In the genomic region with DNA sequence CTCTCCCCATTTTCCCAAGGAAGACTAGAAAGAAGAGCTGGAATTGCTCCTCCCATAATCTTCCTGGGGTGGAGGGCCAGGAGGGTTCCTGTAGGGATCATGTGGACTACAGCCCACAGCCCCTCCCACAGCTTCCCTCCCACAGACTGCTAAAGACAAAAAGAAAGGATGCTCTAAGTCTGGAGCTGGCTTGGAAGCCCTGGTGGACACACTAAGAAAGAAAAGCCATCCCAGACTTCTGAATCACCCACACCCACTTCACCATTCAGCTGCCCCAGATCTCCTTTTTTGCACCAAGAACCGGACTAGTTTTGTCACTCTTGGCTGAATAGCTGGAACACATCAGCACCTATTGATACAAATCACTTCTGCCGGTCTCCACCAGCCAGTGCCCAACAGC, we compare ENCODE assay signal across 12 cellular contexts. TPM values are rescaled to one million over a fixed set of nuclear protein-coding genes. Genes with fewer than 3 reads are reported as not detected.
DNase-seq lines count a peak whose midpoint lies in the region; ATAC-seq lines count a peak whose summit lies in the region.
"Had no signal": no experiment of that assay in that cellular context is flagged by ENCODE, and none has a peak within 500 bp of the region (broad histone marks: within the 10 kb centered on the region; RNA-seq: fewer than 3 reads in every experiment).

No MANE protein-coding gene starts in this region.

- H3K36me3 ChIP-seq in naive thymus-derived CD4-positive, alpha-beta T cell (ENCODE audit: control insufficient read depth in 2 of 3, insufficient read depth in 3 of 3, low read length in 3 of 3): no peaks in the 10 kb centered on the region

- H3K4me3 ChIP-seq in naive thymus-derived CD4-positive, alpha-beta T cell (ENCODE audit: low read length): no peak overlapping the region
- H3K4me3 ChIP-seq: GM12878 had no signal

- no peak for ATAC-seq in activated CD8-positive, alpha-beta T cell treated with anti-CD3 and anti-CD28 coated beads, Interleukin-2, amount 10 ng/mL, durations not matched to agents 7 days and 5 days
- ATAC-seq in naive thymus-derived CD4-positive, alpha-beta T cell: no peak
- ATAC-seq: GM12878 had no signal

- H3K4me1 ChIP-seq in naive thymus-derived CD4-positive, alpha-beta T cell (ENCODE audit: control insufficient read depth in 2 of 2, insufficient read depth in 2 of 2, low read length in 2 of 2): no peaks in the 10 kb centered on the region
- H3K4me1 ChIP-seq: Caco-2 had no signal

- H3K27ac ChIP-seq in naive thymus-derived CD4-positive, alpha-beta T cell (ENCODE audit: low read depth, low read length): no peak overlapping the region

- no peaks in the 10 kb centered on the region for H3K36me3 Mint-ChIP-seq in activated CD8-positive, alpha-beta T cell treated with anti-CD3 and anti-CD28 coated beads, Interleukin-2, amount 10 ng/mL, durations not matched to agents 7 days and 5 days (ENCODE audit: low read depth)
- no peaks in the 10 kb centered on the region for H3K36me3 Mint-ChIP-seq in naive thymus-derived CD4-positive, alpha-beta T cell
- no peaks in the 10 kb centered on the region for H3K36me3 Mint-ChIP-seq in activated CD4-positive, alpha-beta T cell treated with anti-CD3 and anti-CD28 coated beads, Interleukin-2, amount 10 ng/mL, durations not matched to agents 7 days and 5 days (ENCODE audit: low read depth)
- H3K36me3 Mint-ChIP-seq: CD8-positive, alpha-beta memory T cell; IgD-negative memory B cell had no signal

- intact Hi-C loops in naive thymus-derived CD4-positive, alpha-beta T cell (cut with micrococcal nuclease): no loop called here

- H3K4me3 Mint-ChIP-seq in activated CD8-positive, alpha-beta T cell treated with anti-CD3 and anti-CD28 coated beads, Interleukin-2, amount 10 ng/mL, durations not matched to agents 7 days and 5 days: no peak overlapping the region
- H3K4me3 Mint-ChIP-seq in naive thymus-derived CD4-positive, alpha-beta T cell: no peak overlapping the region
- no peak overlapping the region for H3K4me3 Mint-ChIP-seq in activated CD4-positive, alpha-beta T cell treated with anti-CD3 and anti-CD28 coated beads, Interleukin-2, amount 10 ng/mL, durations not matched to agents 7 days and 5 days
- H3K4me3 Mint-ChIP-seq: CD8-positive, alpha-beta memory T cell; IgD-negative memory B cell had no signal

- no peak overlapping the region for H3K27ac Mint-ChIP-seq in activated CD8-positive, alpha-beta T cell treated with anti-CD3 and anti-CD28 coated beads, Interleukin-2, amount 10 ng/mL, durations not matched to agents 7 days and 5 days
- H3K27ac Mint-ChIP-seq in naive thymus-derived CD4-positive, alpha-beta T cell: no peak overlapping the region
- no peak overlapping the region for H3K27ac Mint-ChIP-seq in activated CD4-positive, alpha-beta T cell treated with anti-CD3 and anti-CD28 coated beads, Interleukin-2, amount 10 ng/mL, durations not matched to agents 7 days and 5 days
- H3K27ac Mint-ChIP-seq: CD8-positive, alpha-beta memory T cell; IgD-negative memory B cell had no signal

- no peaks in the 10 kb centered on the region for H3K9me3 ChIP-seq in naive thymus-derived CD4-positive, alpha-beta T cell (ENCODE audit: control insufficient read depth in 2 of 3, low read length in 3 of 3)

- H3K9me3 Mint-ChIP-seq in activated CD8-positive, alpha-beta T cell treated with anti-CD3 and anti-CD28 coated beads, Interleukin-2, amount 10 ng/mL, durations not matched to agents 7 days and 5 days (ENCODE audit: insufficient read depth): no peaks in the 10 kb centered on the region
- peaks cover 0 to 4% (median 0%) of the 10 kb centered on the region in 11 donors for H3K9me3 Mint-ChIP-seq in naive thymus-derived CD4-positive, alpha-beta T cell
- H3K9me3 Mint-ChIP-seq in activated CD4-positive, alpha-beta T cell treated with anti-CD3 and anti-CD28 coated beads, Interleukin-2, amount 10 ng/mL, durations not matched to agents 7 days and 5 days: peaks cover 3% of the 10 kb centered on the region
- H3K9me3 Mint-ChIP-seq: IgD-negative memory B cell had no signal

- H3K4me1 Mint-ChIP-seq in activated CD8-positive, alpha-beta T cell treated with anti-CD3 and anti-CD28 coated beads, Interleukin-2, amount 10 ng/mL, durations not matched to agents 7 days and 5 days (ENCODE audit: low read depth): no peaks in the 10 kb centered on the region
- H3K4me1 Mint-ChIP-seq in naive thymus-derived CD4-positive, alpha-beta T cell: peaks cover 0 to 4% (median 0%) of the 10 kb centered on the region in 7 donors
- H3K4me1 Mint-ChIP-seq in activated CD4-positive, alpha-beta T cell treated with anti-CD3 and anti-CD28 coated beads, Interleukin-2, amount 10 ng/mL, durations not matched to agents 7 days and 5 days: no peaks in the 10 kb centered on the region
- H3K4me1 Mint-ChIP-seq: CD8-positive, alpha-beta memory T cell; IgD-negative memory B cell had no signal

- CTCF ChIA-PET in activated CD8-positive, alpha-beta T cell treated with anti-CD3 and anti-CD28 coated beads, Interleukin-2, amount 10 ng/mL, durations not matched to agents 7 days and 5 days (lab: Charles Lee): interaction anchor here (1.1 to 8.5 kb wide), 3 partner anchors 11 to 589 kb away, joined by 3 to 58 read pairs (median 3); no protein-coding TSS in a partner anchor
- CTCF ChIA-PET in naive thymus-derived CD4-positive, alpha-beta T cell (lab: Charles Lee): interaction anchor here (1.7 to 1.8 kb wide), 2 partner anchors 9 to 11 kb away, joined by 6 to 9 read pairs; no protein-coding TSS in a partner anchor
- CTCF ChIA-PET in activated CD4-positive, alpha-beta T cell treated with anti-CD3 and anti-CD28 coated beads, Interleukin-2, amount 10 ng/mL, durations not matched to agents 7 days and 5 days (lab: Charles Lee): interaction anchor here (1.3 to 1.7 kb wide), 2 partner anchors 10 to 14 kb away, joined by 3 to 9 read pairs; no protein-coding TSS in a partner anchor

- POLR2A ChIA-PET in activated CD8-positive, alpha-beta T cell treated with anti-CD3 and anti-CD28 coated beads, Interleukin-2, amount 10 ng/mL, durations not matched to agents 7 days and 5 days (lab: Charles Lee): interaction anchor here (0.5 kb wide), 1 partner anchor 102 kb away, joined by 3 read pairs; no protein-coding TSS in a partner anchor
- POLR2A ChIA-PET in naive thymus-derived CD4-positive, alpha-beta T cell (lab: Charles Lee): interaction anchor here (0.5 kb wide), 1 partner anchor 109 kb away, joined by 3 read pairs; no protein-coding TSS in a partner anchor
- POLR2A ChIA-PET in activated CD4-positive, alpha-beta T cell treated with anti-CD3 and anti-CD28 coated beads, Interleukin-2, amount 10 ng/mL, durations not matched to agents 7 days and 5 days (lab: Charles Lee): no interaction called here

- DNase-seq in ELR (ENCODE audit: low read depth) (peak; percentile 13), amniotic epithelial cell (ENCODE audit: low read depth) (peak; percentile 44), iris pigment epithelial cell (ENCODE audit: low read depth) (peak; percentile 21), HCEC 1CT (no peak)
- DNase-seq in activated CD8-positive, alpha-beta T cell treated with anti-CD3 and anti-CD28 coated beads, Interleukin-2, amount 10 ng/mL, durations not matched to agents 7 days and 5 days: no peak
- DNase-seq in naive thymus-derived CD4-positive, alpha-beta T cell: no peak
- no peak for DNase-seq in activated CD4-positive, alpha-beta T cell treated with anti-CD3 and anti-CD28 coated beads, Interleukin-2, amount 10 ng/mL, durations not matched to agents 7 days and 5 days
- DNase-seq: Caco-2; CD8-positive, alpha-beta memory T cell; DND-41 had no signal

- H3K27me3 Mint-ChIP-seq in activated CD8-positive, alpha-beta T cell treated with anti-CD3 and anti-CD28 coated beads, Interleukin-2, amount 10 ng/mL, durations not matched to agents 7 days and 5 days (ENCODE audit: low read depth): peaks cover 7% of the 10 kb centered on the region
- no peaks in the 10 kb centered on the region for H3K27me3 Mint-ChIP-seq in naive thymus-derived CD4-positive, alpha-beta T cell
- H3K27me3 Mint-ChIP-seq in activated CD4-positive, alpha-beta T cell treated with anti-CD3 and anti-CD28 coated beads, Interleukin-2, amount 10 ng/mL, durations not matched to agents 7 days and 5 days: no peaks in the 10 kb centered on the region
- H3K27me3 Mint-ChIP-seq: IgD-negative memory B cell had no signal

- H3K27me3 ChIP-seq in naive thymus-derived CD4-positive, alpha-beta T cell (ENCODE audit: control insufficient read depth in 2 of 2, insufficient read depth in 2 of 2, low read length in 2 of 2): no peaks in the 10 kb centered on the region

RNA-seq across cellular contexts. Expression of a gene that starts 56.8 kb away (rescaled TPM):
- 10 to 100 TPM; 43.8 to 45.6 TPM for total RNA-seq in activated CD8-positive, alpha-beta T cell treated with anti-CD3 and anti-CD28 coated beads, Interleukin-2, amount 10 ng/mL, durations not matched to agents 7 days and 5 days
- 10 to 100 TPM; 12.2 to 57.2 (median 19.3) TPM for total RNA-seq in naive thymus-derived CD4-positive, alpha-beta T cell
- 1 to 10 TPM; 2.5 to 2.9 TPM for polyA plus RNA-seq in naive thymus-derived CD4-positive, alpha-beta T cell
- 10 to 100 TPM; 27.4 to 29.7 TPM for total RNA-seq in activated CD4-positive, alpha-beta T cell treated with anti-CD3 and anti-CD28 coated beads, Interleukin-2, amount 10 ng/mL, durations not matched to agents 7 days and 5 days

Comparison
In these comparisons a context has a peak if more than half of its experiments do, and no peak if none do; other contexts are left out.
1. DNase-seq: peak in ELR (single experiment), amniotic epithelial cell (single experiment) and iris pigment epithelial cell (single experiment); none in HCEC 1CT (single experiment), activated CD8-positive, alpha-beta T cell treated with anti-CD3 and anti-CD28 coated beads, Interleukin-2, amount 10 ng/mL, durations not matched to agents 7 days and 5 days (single experiment), naive thymus-derived CD4-positive, alpha-beta T cell (0 of 9) and activated CD4-positive, alpha-beta T cell treated with anti-CD3 and anti-CD28 coated beads, Interleukin-2, amount 10 ng/mL, durations not matched to agents 7 days and 5 days (single experiment).